1 cellular context compared by ENCODE assay signal in the genomic region with DNA sequence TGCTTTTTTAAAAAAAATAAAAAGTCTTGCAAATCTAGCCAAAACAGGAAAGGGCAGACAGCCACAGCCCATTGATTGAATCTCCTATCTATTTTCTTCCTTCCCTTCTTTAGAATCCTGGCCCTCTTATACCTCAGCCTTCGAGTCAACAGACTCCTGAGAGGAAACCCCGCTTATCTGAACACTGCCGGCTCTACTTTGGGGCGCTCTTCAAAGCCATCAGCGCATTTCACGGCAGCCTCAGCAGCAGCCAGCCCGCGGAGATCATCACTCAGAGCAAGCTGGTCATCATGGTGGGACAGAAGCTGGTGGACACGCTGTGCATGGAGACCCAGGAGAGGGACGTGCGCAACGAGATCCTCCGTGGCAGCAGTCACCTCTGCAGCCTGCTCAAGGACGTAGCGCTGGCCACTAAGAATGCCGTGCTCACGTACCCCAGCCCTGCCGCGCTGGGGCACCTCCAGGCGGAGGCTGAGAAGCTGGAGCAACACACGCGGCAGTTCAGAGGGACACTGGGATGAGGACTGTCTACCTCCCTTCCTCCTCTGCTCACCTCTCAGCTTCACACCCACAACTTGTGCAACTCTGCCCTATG.
TF ChIP-seq lines count a peak whose summit lies in the region.

No MANE protein-coding gene starts in this region.

TF ChIP-seq in WTC11, 78 proteins besides CTCF, POLR2A, EP300 and RAD21 (continued from another document):
- TF ChIP-seq, protein P1, sequence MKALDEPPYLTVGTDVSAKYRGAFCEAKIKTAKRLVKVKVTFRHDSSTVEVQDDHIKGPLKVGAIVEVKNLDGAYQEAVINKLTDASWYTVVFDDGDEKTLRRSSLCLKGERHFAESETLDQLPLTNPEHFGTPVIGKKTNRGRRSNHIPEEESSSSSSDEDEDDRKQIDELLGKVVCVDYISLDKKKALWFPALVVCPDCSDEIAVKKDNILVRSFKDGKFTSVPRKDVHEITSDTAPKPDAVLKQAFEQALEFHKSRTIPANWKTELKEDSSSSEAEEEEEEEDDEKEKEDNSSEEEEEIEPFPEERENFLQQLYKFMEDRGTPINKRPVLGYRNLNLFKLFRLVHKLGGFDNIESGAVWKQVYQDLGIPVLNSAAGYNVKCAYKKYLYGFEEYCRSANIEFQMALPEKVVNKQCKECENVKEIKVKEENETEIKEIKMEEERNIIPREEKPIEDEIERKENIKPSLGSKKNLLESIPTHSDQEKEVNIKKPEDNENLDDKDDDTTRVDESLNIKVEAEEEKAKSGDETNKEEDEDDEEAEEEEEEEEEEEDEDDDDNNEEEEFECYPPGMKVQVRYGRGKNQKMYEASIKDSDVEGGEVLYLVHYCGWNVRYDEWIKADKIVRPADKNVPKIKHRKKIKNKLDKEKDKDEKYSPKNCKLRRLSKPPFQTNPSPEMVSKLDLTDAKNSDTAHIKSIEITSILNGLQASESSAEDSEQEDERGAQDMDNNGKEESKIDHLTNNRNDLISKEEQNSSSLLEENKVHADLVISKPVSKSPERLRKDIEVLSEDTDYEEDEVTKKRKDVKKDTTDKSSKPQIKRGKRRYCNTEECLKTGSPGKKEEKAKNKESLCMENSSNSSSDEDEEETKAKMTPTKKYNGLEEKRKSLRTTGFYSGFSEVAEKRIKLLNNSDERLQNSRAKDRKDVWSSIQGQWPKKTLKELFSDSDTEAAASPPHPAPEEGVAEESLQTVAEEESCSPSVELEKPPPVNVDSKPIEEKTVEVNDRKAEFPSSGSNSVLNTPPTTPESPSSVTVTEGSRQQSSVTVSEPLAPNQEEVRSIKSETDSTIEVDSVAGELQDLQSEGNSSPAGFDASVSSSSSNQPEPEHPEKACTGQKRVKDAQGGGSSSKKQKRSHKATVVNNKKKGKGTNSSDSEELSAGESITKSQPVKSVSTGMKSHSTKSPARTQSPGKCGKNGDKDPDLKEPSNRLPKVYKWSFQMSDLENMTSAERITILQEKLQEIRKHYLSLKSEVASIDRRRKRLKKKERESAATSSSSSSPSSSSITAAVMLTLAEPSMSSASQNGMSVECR (CRISPR knock-in tag; IDR thresholded peaks at IDR 0.05; ENCODE audit: borderline replicate concordance): no peak
- TF ChIP-seq, protein P2, sequence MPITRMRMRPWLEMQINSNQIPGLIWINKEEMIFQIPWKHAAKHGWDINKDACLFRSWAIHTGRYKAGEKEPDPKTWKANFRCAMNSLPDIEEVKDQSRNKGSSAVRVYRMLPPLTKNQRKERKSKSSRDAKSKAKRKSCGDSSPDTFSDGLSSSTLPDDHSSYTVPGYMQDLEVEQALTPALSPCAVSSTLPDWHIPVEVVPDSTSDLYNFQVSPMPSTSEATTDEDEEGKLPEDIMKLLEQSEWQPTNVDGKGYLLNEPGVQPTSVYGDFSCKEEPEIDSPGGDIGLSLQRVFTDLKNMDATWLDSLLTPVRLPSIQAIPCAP (CRISPR knock-in tag; IDR thresholded peaks at IDR 0.05): no peak
- TF ChIP-seq, protein P3, sequence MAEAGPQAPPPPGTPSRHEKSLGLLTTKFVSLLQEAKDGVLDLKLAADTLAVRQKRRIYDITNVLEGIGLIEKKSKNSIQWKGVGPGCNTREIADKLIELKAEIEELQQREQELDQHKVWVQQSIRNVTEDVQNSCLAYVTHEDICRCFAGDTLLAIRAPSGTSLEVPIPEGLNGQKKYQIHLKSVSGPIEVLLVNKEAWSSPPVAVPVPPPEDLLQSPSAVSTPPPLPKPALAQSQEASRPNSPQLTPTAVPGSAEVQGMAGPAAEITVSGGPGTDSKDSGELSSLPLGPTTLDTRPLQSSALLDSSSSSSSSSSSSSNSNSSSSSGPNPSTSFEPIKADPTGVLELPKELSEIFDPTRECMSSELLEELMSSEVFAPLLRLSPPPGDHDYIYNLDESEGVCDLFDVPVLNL (CRISPR knock-in tag; IDR thresholded peaks at IDR 0.05; ENCODE audit: borderline replicate concordance, low read depth): no peak
- TF ChIP-seq NFE2L1 (CRISPR knock-in tag; IDR thresholded peaks at IDR 0.05): no peak
